ENCODE assay signal across 8 cellular contexts in the genomic region with DNA sequence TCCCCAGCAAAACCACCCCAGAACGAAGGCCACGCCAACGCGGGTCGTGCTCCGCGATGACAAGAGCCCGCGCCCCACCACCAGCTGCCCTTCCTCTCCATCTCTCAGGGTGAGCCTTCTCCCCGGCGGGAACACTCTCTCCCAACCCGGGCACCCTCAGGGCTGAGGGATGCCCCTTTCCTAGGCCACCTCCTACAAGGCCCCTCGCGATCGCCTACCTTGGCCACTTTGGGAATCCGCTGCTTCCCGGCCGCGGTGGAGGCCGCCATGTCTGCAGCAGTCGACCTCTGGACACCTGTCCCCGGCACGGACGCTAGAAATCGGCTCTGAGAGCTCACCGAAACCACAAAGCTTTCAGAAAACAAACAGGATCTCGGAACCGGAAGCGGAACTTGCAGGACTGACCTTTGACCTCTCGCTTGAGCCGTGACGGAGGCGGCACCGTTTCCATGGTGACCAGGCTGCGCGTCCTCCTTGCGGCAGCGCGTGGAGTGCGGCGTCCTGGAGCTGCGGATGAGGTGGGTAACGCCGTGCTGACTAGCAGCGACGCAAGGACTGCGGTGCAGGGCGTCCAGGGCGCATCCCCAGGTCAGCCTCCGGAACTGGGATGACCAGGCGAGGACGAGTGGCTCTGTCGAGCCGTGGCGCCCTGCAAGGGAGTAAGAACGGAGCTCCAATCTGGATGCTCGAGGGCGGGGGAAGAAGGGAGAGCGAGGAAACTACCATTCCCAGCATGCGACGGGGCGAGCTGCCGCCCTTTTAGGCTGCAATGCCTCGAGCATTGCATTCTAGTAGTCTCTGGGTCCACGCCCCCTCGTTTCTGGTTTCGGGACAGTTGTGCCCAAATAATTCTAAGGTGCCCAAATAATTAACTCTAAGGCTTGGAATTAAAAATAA. TPM values are rescaled to one million over a fixed set of nuclear protein-coding genes. Genes with fewer than 3 reads are reported as not detected.
DNase-seq lines count a peak whose midpoint lies in the region; ATAC-seq, FAIRE-seq and TF ChIP-seq lines count a peak whose summit lies in the region.

TSS of gene CFAP61 (plus strand) at position 459 of the 897 bp plus-strand sequence. CDS start 4,122 bp downstream, outside the sequence.
TSS of gene CRNKL1 (minus strand) at position 393 of the 897 bp plus-strand sequence. CDS start at position 269, 124 bp downstream.

- H3K4me3 ChIP-seq in brain microvascular endothelial cell (ENCODE audit: low read depth, low read length) = peak within 1 kb of the TSS; percentile 93

- peak within 1 kb of the TSS; percentile 59 for H3K27ac ChIP-seq in brain microvascular endothelial cell

- in situ Hi-C loops in brain microvascular endothelial cell (cut with HindIII; ENCODE audit: low pct_ligation_motif_present, low sequenced_read_pairs) = no loop called here

- no peak for TF ChIP-seq CTCF in brain microvascular endothelial cell (IDR thresholded peaks at IDR 0.05; ENCODE audit: low read depth, low read length, missing control alignments)

- ATAC-seq in GM18858 (IDR thresholded peaks at IDR 0.05; ENCODE audit: unreplicated experiment) (peak; percentile 89), HG03066 (IDR thresholded peaks at IDR 0.05; ENCODE audit: low read depth, unreplicated experiment) (peak; percentile 94), sciatic nerve (peak; percentile 99)

- no peaks in the 10 kb centered on the region for H3K27me3 ChIP-seq in brain microvascular endothelial cell (replicated peaks)

- FAIRE-seq in A204.1 (lab: Jason Lieb, UNC) = peak; percentile 69

- peak; percentile 81 for DNase-seq in NCI-H2107 treated with DMSO at 0.1 percent for 48 hours (lab: John Stamatoyannopoulos, UW; ENCODE audit: unreplicated experiment)
- peak; percentile 94 for DNase-seq in UCSD-AML1 (lab: John Stamatoyannopoulos, UW; ENCODE audit: unreplicated experiment)
- peak; percentile 94 for DNase-seq in brain microvascular endothelial cell
- DNase-seq in iPS DF 4.7 (ENCODE audit: extremely low read depth, low spot score) = peak; percentile 94
- DNase-seq in sciatic nerve (ENCODE audit: low spot score) = peak; percentile 99

- intact Hi-C loops in sciatic nerve (cut with DNase I) = no loop called here

- H3K36me3 ChIP-seq in brain microvascular endothelial cell (replicated peaks) = peaks cover 19% of the 10 kb centered on the region

RNA-seq across cellular contexts. Expression of gene CFAP61, which starts in this region (rescaled TPM):
- total RNA-seq in sciatic nerve = 0.40 TPM

RNA-seq across cellular contexts. Expression of gene CRNKL1, which starts in this region (rescaled TPM):
- total RNA-seq in sciatic nerve = 24.9 TPM

Comparison
In these comparisons a context has a peak if more than half of its experiments do, and no peak if none do; other contexts are left out.
1. Peak in every context shown above with its lines: DNase-seq, ATAC-seq, H3K4me3 ChIP-seq and H3K27ac ChIP-seq.